Comparison of ENCODE assay signal across 19 cellular contexts in genomic region chr1:240878631-240879030, GRCh38.
DNase-seq lines count a peak whose midpoint lies in the region; ATAC-seq and TF ChIP-seq lines count a peak whose summit lies in the region.
"Had no signal": no experiment of that assay in that cellular context is flagged by ENCODE, and none has a peak within 500 bp of the region (broad histone marks: within the 10 kb centered on the region; RNA-seq: fewer than 3 reads in every experiment).

No MANE protein-coding gene starts in this region.

- DNase-seq in HFFc6 (peak; percentile 25), amniotic stem cell (lab: John Stamatoyannopoulos, UW) (peak; percentile 3), fibroblast of peridontal ligament (ENCODE audit: extremely low read depth) (peak; percentile 31), skeletal muscle cell (ENCODE audit: low read depth) (peak; percentile 17), nephron progenitor cell (no peak)
- DNase-seq in activated effector memory CD4-positive, alpha-beta T cell treated with anti-CD3 and anti-CD28 coated beads, Interleukin-2, amount 50 U/mL, for 16 hours: no peak
- DNase-seq: C1 segment of cervical spinal cord; CD8-positive, alpha-beta memory T cell; HCEC 1CT; KBM-7; NCI-H1417; NCI-H187 treated with DMSO at 0.1 percent for 48 hours; NCI-H226; NCI-H524 treated with DMSO at 0.1 percent for 48 hours; PC-3; RPMI8226; SIG-M5 had no signal

- H3K4me1 Mint-ChIP-seq in HFFc6 (ENCODE audit: low read depth): peaks cover 20% of the 10 kb centered on the region
- H3K4me1 Mint-ChIP-seq in nephron progenitor cell: no peaks in the 10 kb centered on the region
- H3K4me1 Mint-ChIP-seq: CD8-positive, alpha-beta memory T cell had no signal

- H3K4me3 ChIP-seq in skeletal muscle cell (ENCODE audit: low read depth, low read length): no peak overlapping the region

- TF ChIP-seq CTCF in HFFc6 (IDR thresholded peaks at IDR 0.05) (no peak), nephron progenitor cell (IDR thresholded peaks at IDR 0.05) (no peak)

- H3K4me3 Mint-ChIP-seq in HFFc6 (no peak overlapping the region), nephron progenitor cell (no peak overlapping the region)
- H3K4me3 Mint-ChIP-seq: CD8-positive, alpha-beta memory T cell had no signal

- peaks cover 6% of the 10 kb centered on the region for H3K36me3 Mint-ChIP-seq in HFFc6 (ENCODE audit: low read depth)
- no peaks in the 10 kb centered on the region for H3K36me3 Mint-ChIP-seq in nephron progenitor cell (ENCODE audit: low read depth)
- H3K36me3 Mint-ChIP-seq: CD8-positive, alpha-beta memory T cell had no signal

- no peak for ATAC-seq in GM19455 (IDR thresholded peaks at IDR 0.05; ENCODE audit: unreplicated experiment)
- ATAC-seq: HepG2, PC-3 had no signal

- H3K27ac Mint-ChIP-seq in HFFc6: no peak overlapping the region
- H3K27ac Mint-ChIP-seq in nephron progenitor cell: no peak overlapping the region
- H3K27ac Mint-ChIP-seq: CD8-positive, alpha-beta memory T cell had no signal

- peaks cover 5% of the 10 kb centered on the region; the same call in 1 of the 2 replicates for H3K9me3 Mint-ChIP-seq in HFFc6
- H3K9me3 Mint-ChIP-seq in nephron progenitor cell: peaks cover 7% of the 10 kb centered on the region

- no peaks in the 10 kb centered on the region for H3K27me3 Mint-ChIP-seq in HFFc6 (ENCODE audit: insufficient read depth)
- H3K27me3 Mint-ChIP-seq in nephron progenitor cell (ENCODE audit: low read depth, poor library complexity): peaks cover 3% of the 10 kb centered on the region
- H3K27me3 Mint-ChIP-seq: CD8-positive, alpha-beta memory T cell had no signal

Comparison
In these comparisons a context has a peak if more than half of its experiments do, and no peak if none do; other contexts are left out.
1. DNase-seq: peak in HFFc6 (single experiment), amniotic stem cell (single experiment), fibroblast of peridontal ligament (single experiment) and skeletal muscle cell (single experiment); none in activated effector memory CD4-positive, alpha-beta T cell treated with anti-CD3 and anti-CD28 coated beads, Interleukin-2, amount 50 U/mL, for 16 hours (single experiment) and nephron progenitor cell (single experiment).